Comparison of ENCODE assay signal across 15 cellular contexts in genomic region chr13:99416411-99417121, GRCh38.
A peak's percentile ranks its signal among the peaks of the same experiment; 100 is the strongest.
DNase-seq lines count a peak whose midpoint lies in the region; ATAC-seq and TF ChIP-seq lines count a peak whose summit lies in the region.
"Had no signal": no experiment of that assay in that cellular context is flagged by ENCODE, and none has a peak within 500 bp of the region (broad histone marks: within the 10 kb centered on the region; RNA-seq: fewer than 3 reads in every experiment).

No MANE protein-coding gene starts in this region.

- H3K27ac Mint-ChIP-seq in GM23338: no peak overlapping the region

- H3K27me3 Mint-ChIP-seq in GM23338 (ENCODE audit: insufficient read depth, low read depth, poor library complexity): peaks cover 4% of the 10 kb centered on the region

- H3K27ac ChIP-seq in GM23338 (ENCODE audit: low read depth) (no peak overlapping the region), adrenal gland (peak overlapping the region in 1 of 5 donors; percentile 65), neural cell (ENCODE audit: low read length) (peak overlapping the region; percentile 44)
- H3K27ac ChIP-seq: ovary had no signal

- H3K4me3 Mint-ChIP-seq in GM23338: no peak overlapping the region

- H3K4me3 ChIP-seq in GM23338 (no peak overlapping the region), adrenal gland (no peak overlapping the region), neural cell (ENCODE audit: low read length) (no peak overlapping the region)
- H3K4me3 ChIP-seq: ovary had no signal

- TF ChIP-seq CTCF in GM23338 (conservative IDR thresholded peaks at IDR 0.05; ENCODE audit: low read depth in 2 of 2) (no peak), adrenal gland (IDR thresholded peaks at IDR 0.05) (no peak), neural cell (IDR thresholded peaks at IDR 0.05; ENCODE audit: poor library complexity, severe bottlenecking) (no peak)

- H3K36me3 ChIP-seq in GM23338 (ENCODE audit: insufficient read depth) (no peaks in the 10 kb centered on the region), adrenal gland (replicated peaks in 1 of 2) (no peaks in the 10 kb centered on the region), neural cell (ENCODE audit: insufficient read depth, low read length) (no peaks in the 10 kb centered on the region)
- H3K36me3 ChIP-seq: ovary, SJCRH30 had no signal

- TF ChIP-seq EP300 in neural cell (conservative IDR thresholded peaks at IDR 0.05; ENCODE audit: poor library complexity, severe bottlenecking): no peak

- H3K4me2 ChIP-seq in GM23338: peak overlapping the region; percentile 70
- H3K4me2 ChIP-seq in neural cell (ENCODE audit: low read length): no peak overlapping the region

- H3K9me3 ChIP-seq in adrenal gland (replicated peaks in 1 of 3) (no peaks in the 10 kb centered on the region), neural cell (ENCODE audit: low read length) (no peaks in the 10 kb centered on the region)
- H3K9me3 ChIP-seq: ovary, SJCRH30 had no signal

- intact Hi-C loops in adrenal gland (cut with DNase I): no loop called here

- no peaks in the 10 kb centered on the region for H3K79me2 ChIP-seq in GM23338 (replicated peaks; ENCODE audit: insufficient read depth)
- no peaks in the 10 kb centered on the region for H3K79me2 ChIP-seq in neural cell (replicated peaks; ENCODE audit: insufficient read depth, low read length)

- TF ChIP-seq POLR2A in adrenal gland (IDR thresholded peaks at IDR 0.05): no peak

- no peaks in the 10 kb centered on the region; the same call in 2 of the 3 replicates for H3K36me3 Mint-ChIP-seq in GM23338 (ENCODE audit: low read depth)

- H3K9me2 ChIP-seq in GM23338 (ENCODE audit: insufficient read depth) (no peaks in the 10 kb centered on the region), neural cell (ENCODE audit: insufficient read depth, low read length) (no peaks in the 10 kb centered on the region)

- ATAC-seq in GM23338: peak; percentile 70

- H2AFZ ChIP-seq in GM23338 (peak overlapping the region; percentile 97; the same call in 1 of the 2 replicates), neural cell (ENCODE audit: low read depth, low read length) (no peak overlapping the region)

- H4K20me1 ChIP-seq in GM23338 (replicated peaks; ENCODE audit: insufficient read depth) (no peaks in the 10 kb centered on the region), neural cell (ENCODE audit: insufficient read depth) (no peaks in the 10 kb centered on the region)

- 52 to 67% (median 59%) methylated on average over 9 to 24 of the region's 24 CpGs for WGBS in adrenal gland, 4 donors

- H3K27me3 ChIP-seq in GM23338 (ENCODE audit: insufficient read depth): no peaks in the 10 kb centered on the region
- H3K27me3 ChIP-seq in adrenal gland: no peaks in the 10 kb centered on the region
- H3K27me3 ChIP-seq in neural cell (ENCODE audit: insufficient read depth, low read depth, low read length): no peaks in the 10 kb centered on the region
- H3K27me3 ChIP-seq: ovary, SJCRH30 had no signal

- DNase-seq in activated CD4-positive, alpha-beta T cell treated with anti-CD3 and anti-CD28 coated beads for 48 hours: peak; percentile 51
- no peak for DNase-seq in activated CD4-positive, alpha-beta T cell treated with anti-CD3 and anti-CD28 coated beads, Interleukin-2, amount 50 U/mL, for 4 hours
- DNase-seq in GM23338 (ENCODE audit: low spot score) (no peak), adrenal gland (peak in 5 of 7 donors; percentile 38 to 66 (median 55)), NCI-H2196 (lab: John Stamatoyannopoulos, UW; ENCODE audit: unreplicated experiment) (no peak), NCI-H345 (lab: John Stamatoyannopoulos, UW) (no peak), NCI-H1105 treated with DMSO at 0.1 percent for 48 hours (lab: John Stamatoyannopoulos, UW) (no peak)
- DNase-seq: hippocampal formation, kidney glomerular epithelial cell, MM.1S, NCI-H2029, T-helper 9 cell had no signal

- H3K9me3 Mint-ChIP-seq in GM23338: peaks cover 4% of the 10 kb centered on the region; the same call in 1 of the 3 replicates

- 0 out of 2 replicates have a peak, but pooled peaks cover 4% of the 10 kb centered on the region for H3F3A ChIP-seq in GM23338 (replicated peaks; ENCODE audit: low read depth)
- H3F3A ChIP-seq in neural cell (ENCODE audit: insufficient read depth, low read length, poor library complexity, severe bottlenecking): no peaks in the 10 kb centered on the region

- peaks cover 17% of the 10 kb centered on the region for H3K4me1 Mint-ChIP-seq in GM23338

- TF ChIP-seq RAD21 in neural cell (conservative IDR thresholded peaks at IDR 0.05): no peak

- H3K4me1 ChIP-seq in GM23338 (ENCODE audit: insufficient read depth) (peaks cover 19% of the 10 kb centered on the region), adrenal gland (replicated peaks in 1 of 2) (peaks cover 8 to 16% of the 10 kb centered on the region in 2 donors)

- H3K9ac ChIP-seq in neural cell (ENCODE audit: low read length): no peak overlapping the region

TF ChIP-seq in GM23338, 12 proteins besides CTCF, POLR2A, EP300 and RAD21 (continues in another document):
- TF ChIP-seq POLR2AphosphoS5 (IDR thresholded peaks at IDR 0.05; ENCODE audit: low read depth) (no peak), ZNF331 (CRISPR knock-in tag; IDR thresholded peaks at IDR 0.05; ENCODE audit: low read depth) (no peak), ETS1 (IDR thresholded peaks at IDR 0.05) (no peak), ZNF114 (CRISPR knock-in tag; IDR thresholded peaks at IDR 0.05) (no peak), EZH2phosphoT487 (IDR thresholded peaks at IDR 0.05; ENCODE audit: unreplicated experiment) (no peak)

TF ChIP-seq in neural cell, 6 proteins besides CTCF, POLR2A, EP300 and RAD21:
- TF ChIP-seq POLR2AphosphoS5 (IDR thresholded peaks at IDR 0.05) (no peak), EZH2 (IDR thresholded peaks at IDR 0.05; ENCODE audit: borderline replicate concordance, insufficient read depth, low read length, poor library complexity, severe bottlenecking) (no peak), SMC3 (conservative IDR thresholded peaks at IDR 0.05; ENCODE audit: poor library complexity) (no peak), MXI1 (conservative IDR thresholded peaks at IDR 0.05; ENCODE audit: poor library complexity, severe bottlenecking) (no peak), REST (IDR thresholded peaks at IDR 0.05; ENCODE audit: borderline replicate concordance) (no peak), TAF1 (IDR thresholded peaks at IDR 0.05; ENCODE audit: low read depth) (no peak)

Comparison
In these comparisons a context has a peak if more than half of its experiments do, and no peak if none do; other contexts are left out.
1. DNase-seq: peak in activated CD4-positive, alpha-beta T cell treated with anti-CD3 and anti-CD28 coated beads for 48 hours (single experiment) and adrenal gland (5 of 7); none in activated CD4-positive, alpha-beta T cell treated with anti-CD3 and anti-CD28 coated beads, Interleukin-2, amount 50 U/mL, for 4 hours (0 of 2), GM23338 (single experiment), NCI-H2196 (single experiment), NCI-H345 (single experiment) and NCI-H1105 treated with DMSO at 0.1 percent for 48 hours (single experiment).